Comparison of ENCODE assay signal across 9 cellular contexts in the genomic region with DNA sequence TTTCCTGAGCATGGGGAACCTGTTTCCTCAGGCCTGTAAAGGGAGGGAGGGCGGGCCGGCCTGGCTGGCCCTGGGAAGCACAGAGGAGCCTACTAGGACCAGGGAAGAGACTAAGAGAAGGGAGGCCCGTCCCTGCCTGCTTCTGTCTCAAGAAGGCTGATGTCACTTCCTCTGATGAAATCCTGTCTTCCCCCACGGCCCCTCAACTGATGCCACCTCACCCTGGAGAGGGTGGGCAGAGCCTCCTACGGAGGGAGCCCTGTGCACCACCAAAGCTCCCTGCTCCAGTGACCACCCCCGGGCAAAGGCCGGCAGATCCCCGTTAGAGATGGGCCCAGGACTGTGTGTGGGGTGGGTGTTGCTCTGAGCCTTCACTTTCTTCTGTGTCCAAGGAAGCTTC. TPM values are rescaled to one million over a fixed set of nuclear protein-coding genes. Genes with fewer than 3 reads are reported as not detected.
DNase-seq lines count a peak whose midpoint lies in the region; ATAC-seq and TF ChIP-seq lines count a peak whose summit lies in the region.
"Had no signal": no experiment of that assay in that cellular context is flagged by ENCODE, and none has a peak within 500 bp of the region (broad histone marks: within the 10 kb centered on the region; RNA-seq: fewer than 3 reads in every experiment).

No MANE protein-coding gene starts in this region.

- H3K27me3 Mint-ChIP-seq in activated naive CD8-positive, alpha-beta T cell treated with anti-CD3 and anti-CD28 coated beads, Interleukin-2, amount 50 U/mL, for 24 hours: no peaks in the 10 kb centered on the region
- H3K27me3 Mint-ChIP-seq in progenitor cell of endocrine pancreas: no peaks in the 10 kb centered on the region

- no peaks in the 10 kb centered on the region for H3K79me2 ChIP-seq in mammary epithelial cell (ENCODE audit: insufficient read depth, low read length)

- peak; percentile 59 for ATAC-seq in activated naive CD8-positive, alpha-beta T cell treated with anti-CD3 and anti-CD28 coated beads, Interleukin-2, amount 50 U/mL, for 24 hours
- no peak for ATAC-seq in HG02610 (IDR thresholded peaks at IDR 0.05; ENCODE audit: unreplicated experiment)
- no peak for ATAC-seq in HG03108 (IDR thresholded peaks at IDR 0.05; ENCODE audit: unreplicated experiment)

- no peak for TF ChIP-seq POLR2A in breast epithelium (IDR thresholded peaks at IDR 0.05)

- in situ Hi-C loops in mammary epithelial cell (cut with MboI; ENCODE audit: low sequenced_read_pairs in 2 of 2): no loop called here

- H3K27me3 ChIP-seq in mammary epithelial cell (ENCODE audit: insufficient read depth, low read length): no peaks in the 10 kb centered on the region
- H3K27me3 ChIP-seq in breast epithelium: no peaks in the 10 kb centered on the region
- H3K27me3 ChIP-seq in layer of hippocampus (ENCODE audit: control insufficient read depth, insufficient read depth, low read length): no peaks in the 10 kb centered on the region

- no peak overlapping the region for H3K9ac ChIP-seq in mammary epithelial cell (ENCODE audit: insufficient read depth, low read length)

- no peaks in the 10 kb centered on the region for H3K9me3 Mint-ChIP-seq in activated naive CD8-positive, alpha-beta T cell treated with anti-CD3 and anti-CD28 coated beads, Interleukin-2, amount 50 U/mL, for 24 hours
- H3K9me3 Mint-ChIP-seq in progenitor cell of endocrine pancreas (ENCODE audit: low read depth): no peaks in the 10 kb centered on the region

- CTCF ChIA-PET in mammary epithelial cell (lab: Charles Lee; ENCODE audit: low non-redundant PET): no interaction called here

- no peak overlapping the region for H3K4me2 ChIP-seq in mammary epithelial cell (ENCODE audit: insufficient read depth, low read depth, low read length)

- DNase-seq in mammary epithelial cell (peak; percentile 39), breast epithelium (ENCODE audit: low spot score in 2 of 2) (no peak), DMS 273 treated with DMSO at 0.1 percent for 48 hours (lab: John Stamatoyannopoulos, UW) (no peak), progenitor cell of endocrine pancreas (ENCODE audit: low spot score, unreplicated experiment) (no peak)
- DNase-seq in activated naive CD8-positive, alpha-beta T cell treated with anti-CD3 and anti-CD28 coated beads, Interleukin-2, amount 50 U/mL, for 24 hours: peak; percentile 39
- DNase-seq: stimulated activated CD4-positive, alpha-beta T cell treated with anti-CD3 and anti-CD28 coated beads, Interleukin-12 subunit alpha, Interleukin-12 subunit beta, amount 100 ng/mL, for 4 hours had no signal

- H3K9me3 ChIP-seq in mammary epithelial cell (replicated peaks; ENCODE audit: insufficient read depth, low read length) (no peaks in the 10 kb centered on the region), breast epithelium (no peaks in the 10 kb centered on the region)

- intact Hi-C loops in mammary epithelial cell (cut with micrococcal nuclease): no loop called here
- intact Hi-C loops in breast epithelium (cut with DNase I; ENCODE audit: low total_unique reads): no loop called here

- peak overlapping the region; percentile 89 for H3K27ac Mint-ChIP-seq in activated naive CD8-positive, alpha-beta T cell treated with anti-CD3 and anti-CD28 coated beads, Interleukin-2, amount 50 U/mL, for 24 hours
- no peak overlapping the region for H3K27ac Mint-ChIP-seq in progenitor cell of endocrine pancreas

- peak overlapping the region; percentile 11 for H3K4me3 Mint-ChIP-seq in activated naive CD8-positive, alpha-beta T cell treated with anti-CD3 and anti-CD28 coated beads, Interleukin-2, amount 50 U/mL, for 24 hours
- H3K4me3 Mint-ChIP-seq in progenitor cell of endocrine pancreas (ENCODE audit: low read depth): no peak overlapping the region

- BruUV-seq in mammary epithelial cell (replicated peaks; lab: Mats Ljungman, UMichigan): no TSS peak

- dilution Hi-C loops in mammary epithelial cell (cut with HindIII; ENCODE audit: low sequenced_read_pairs): loop anchor here (5.0 kb wide), 1 partner anchor 35 kb away; no protein-coding TSS in a partner anchor

- H3K36me3 ChIP-seq in mammary epithelial cell (ENCODE audit: insufficient read depth, low read length) (no peaks in the 10 kb centered on the region), breast epithelium (no peaks in the 10 kb centered on the region)

- H3K4me1 ChIP-seq in mammary epithelial cell (ENCODE audit: insufficient read depth, low read length) (peaks cover 8% of the 10 kb centered on the region), breast epithelium (no peaks in the 10 kb centered on the region)

- TF ChIP-seq CTCF in mammary epithelial cell (conservative IDR thresholded peaks at IDR 0.05 in 1 of 2, IDR thresholded peaks at IDR 0.05 in 1 of 2; ENCODE audit: extremely low read depth in 1 of 2, insufficient read depth in 1 of 2, low read depth in 1 of 2, low read length in 2 of 2) (no peak), breast epithelium (IDR thresholded peaks at IDR 0.05) (no peak), progenitor cell of endocrine pancreas (IDR thresholded peaks at IDR 0.05; ENCODE audit: unreplicated experiment) (no peak)

- H3K36me3 Mint-ChIP-seq in activated naive CD8-positive, alpha-beta T cell treated with anti-CD3 and anti-CD28 coated beads, Interleukin-2, amount 50 U/mL, for 24 hours (ENCODE audit: low read depth): peaks cover 8% of the 10 kb centered on the region
- H3K36me3 Mint-ChIP-seq in progenitor cell of endocrine pancreas (ENCODE audit: insufficient read depth): peaks cover 3% of the 10 kb centered on the region

- 20% methylated on average over 1 of the region's 8 CpGs for WGBS in mammary epithelial cell (ENCODE audit: low coverage, missing lambda C conversion rate)

- H3K4me3 ChIP-seq in mammary epithelial cell (replicated peaks in 1 of 3; ENCODE audit: insufficient read depth in 1 of 3, low read depth in 2 of 3, low read length in 3 of 3) (no peak overlapping the region), breast epithelium (no peak overlapping the region)

- H3K4me1 Mint-ChIP-seq in activated naive CD8-positive, alpha-beta T cell treated with anti-CD3 and anti-CD28 coated beads, Interleukin-2, amount 50 U/mL, for 24 hours: peaks cover 51% of the 10 kb centered on the region
- no peaks in the 10 kb centered on the region for H3K4me1 Mint-ChIP-seq in progenitor cell of endocrine pancreas (ENCODE audit: low read depth)

- no peaks in the 10 kb centered on the region for H4K20me1 ChIP-seq in mammary epithelial cell (ENCODE audit: insufficient read depth, low read length)

- H3K27ac ChIP-seq in mammary epithelial cell (ENCODE audit: insufficient read depth, low read depth, low read length): no peak overlapping the region
- peak overlapping the region in 1 of 2 donors; percentile 48 for H3K27ac ChIP-seq in breast epithelium
- peak overlapping the region; percentile 77 for H3K27ac ChIP-seq in layer of hippocampus (ENCODE audit: low read depth, low read length)

- peak overlapping the region; percentile 71 for H2AFZ ChIP-seq in mammary epithelial cell (ENCODE audit: low read depth, low read length)

RNA-seq across cellular contexts. Expression of gene PILRA, which starts 1.0 kb away (rescaled TPM):
- under 1 TPM in 1 of 2 donors, not detected in 1; 0.85 TPM for total RNA-seq in mammary epithelial cell
- 0.87 TPM for polyA plus RNA-seq in mammary epithelial cell
- polyA minus RNA-seq in mammary epithelial cell: not detected
- 1 to 10 TPM; 4.3 to 9.9 (median 7.9) TPM for total RNA-seq in breast epithelium
- 3.9 and 5.3 TPM in 2 replicates for total RNA-seq in progenitor cell of endocrine pancreas

RNA-seq across cellular contexts. Expression of gene PILRB, which starts 14.3 kb away (rescaled TPM):
- total RNA-seq in mammary epithelial cell (10 to 100 TPM; 14.5 to 38.0 TPM), breast epithelium (10 to 100 TPM; 33.8 to 100.0 (median 75.4) TPM), progenitor cell of endocrine pancreas (64.6 and 67.9 TPM in 2 replicates)
- 25.9 TPM for polyA plus RNA-seq in mammary epithelial cell
- polyA minus RNA-seq in mammary epithelial cell: 2.2 TPM

RNA-seq across cellular contexts. Expression of gene ZCWPW1, which starts 56.2 kb away (rescaled TPM):
- total RNA-seq in mammary epithelial cell: 1 to 10 TPM; 1.0 to 1.7 TPM
- 1.1 TPM for polyA plus RNA-seq in mammary epithelial cell
- 0.36 TPM for polyA minus RNA-seq in mammary epithelial cell
- total RNA-seq in breast epithelium: 10 to 100 TPM in 1 of 3 donors, 1 to 10 TPM in 2; 3.9 to 12.6 (median 8.6) TPM
- total RNA-seq in progenitor cell of endocrine pancreas: 2.5 and 3.8 TPM in 2 replicates

RNA-seq across cellular contexts. Expression of gene MEPCE, which starts 57.4 kb away (rescaled TPM):
- total RNA-seq in mammary epithelial cell: 10 to 100 TPM; 23.2 to 39.5 TPM
- 24.1 TPM for polyA plus RNA-seq in mammary epithelial cell
- 37.6 TPM for polyA minus RNA-seq in mammary epithelial cell
- 10 to 100 TPM; 26.5 to 41.4 (median 40.6) TPM for total RNA-seq in breast epithelium
- 34.6 and 35.4 TPM in 2 replicates for total RNA-seq in progenitor cell of endocrine pancreas

Comparison
In these comparisons a context has a peak if more than half of its experiments do, and no peak if none do; other contexts are left out.
1. DNase-seq: peak in mammary epithelial cell (single experiment) and activated naive CD8-positive, alpha-beta T cell treated with anti-CD3 and anti-CD28 coated beads, Interleukin-2, amount 50 U/mL, for 24 hours (single experiment); none in breast epithelium (0 of 2), DMS 273 treated with DMSO at 0.1 percent for 48 hours (single experiment) and progenitor cell of endocrine pancreas (single experiment).